Comparison of ENCODE assay signal across 8 cellular contexts in the genomic region with DNA sequence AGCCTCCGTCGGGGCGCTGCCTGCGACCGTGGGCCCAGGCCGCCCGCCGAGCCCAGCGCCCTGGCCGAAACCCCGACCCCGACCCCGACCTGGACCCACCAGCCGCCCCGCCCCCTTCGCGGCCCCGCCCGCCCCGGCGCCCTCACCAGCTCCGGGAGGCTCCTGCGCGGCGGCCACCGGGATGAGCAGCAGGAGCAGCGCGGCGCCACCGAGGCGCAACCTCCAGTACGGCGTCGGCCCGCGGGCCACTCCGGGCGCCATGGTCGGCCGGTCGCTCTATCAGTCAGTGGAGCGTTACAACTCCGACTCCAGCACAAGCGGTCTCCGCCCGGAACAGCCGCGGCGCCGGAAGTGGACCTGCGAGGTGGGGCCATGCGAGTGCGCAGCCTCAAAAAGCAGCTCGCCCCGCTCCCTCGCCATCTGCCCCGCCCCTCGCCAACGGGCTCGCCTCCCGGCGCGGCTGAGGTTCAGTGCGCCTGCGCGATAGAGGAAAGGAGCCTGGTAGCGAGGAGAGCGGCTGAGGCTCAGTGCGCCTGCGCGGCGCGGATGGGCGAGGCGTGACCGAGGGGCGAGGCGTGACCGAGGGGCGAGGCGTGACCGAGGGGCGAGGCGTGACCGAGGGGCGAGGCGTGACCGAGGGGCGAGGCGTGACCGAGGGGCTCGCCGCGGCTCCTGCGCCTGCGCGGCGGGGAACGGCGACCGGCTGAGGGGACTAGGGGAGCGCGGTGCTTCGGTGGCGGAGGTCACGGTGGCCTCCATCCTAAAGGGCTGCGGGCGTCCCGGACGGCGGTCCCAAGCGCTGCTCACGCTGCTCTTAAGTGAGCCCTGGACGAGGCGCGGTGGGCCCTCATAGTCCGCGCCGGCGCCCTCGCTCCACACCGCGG. TPM values are rescaled to one million over a fixed set of nuclear protein-coding genes. Genes with fewer than 3 reads are reported as not detected.
DNase-seq lines count a peak whose midpoint lies in the region; ATAC-seq, FAIRE-seq and TF ChIP-seq lines count a peak whose summit lies in the region.

A gene with protein sequence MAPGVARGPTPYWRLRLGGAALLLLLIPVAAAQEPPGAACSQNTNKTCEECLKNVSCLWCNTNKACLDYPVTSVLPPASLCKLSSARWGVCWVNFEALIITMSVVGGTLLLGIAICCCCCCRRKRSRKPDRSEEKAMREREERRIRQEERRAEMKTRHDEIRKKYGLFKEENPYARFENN (minus strand): TSS at position 335 of the 884 bp plus-strand sequence. CDS start 74 bp downstream, at position 261.

- H3K4me3 ChIP-seq in ascending aorta (peak within 1 kb of the TSS; percentile 88 to 99), right cardiac atrium (ENCODE audit: low read length) (peak within 1 kb of the TSS; percentile 59)

- peak within 1 kb of the TSS; percentile 94 for H3K27ac Mint-ChIP-seq in T-helper 2 cell treated with Interferon-gamma antibody and Interleukin-4, amounts not matched to agents 5 μg/mL and 100 μg/mL, for 36 hours

- peaks cover 5% of the 10 kb centered on the region for H3K27me3 Mint-ChIP-seq in T-helper 2 cell treated with Interferon-gamma antibody and Interleukin-4, amounts not matched to agents 5 μg/mL and 100 μg/mL, for 36 hours (ENCODE audit: low read depth)

- H3K36me3 Mint-ChIP-seq in T-helper 2 cell treated with Interferon-gamma antibody and Interleukin-4, amounts not matched to agents 5 μg/mL and 100 μg/mL, for 36 hours (ENCODE audit: low read depth), result peaks cover 10% of the 10 kb centered on the region

- no peaks in the 10 kb centered on the region for H3K9me3 Mint-ChIP-seq in T-helper 2 cell treated with Interferon-gamma antibody and Interleukin-4, amounts not matched to agents 5 μg/mL and 100 μg/mL, for 36 hours

- intact Hi-C loops in ascending aorta (cut with DNase I), result loop anchor here (1.0 to 10.0 kb wide), 9 partner anchors 56 to 1451 kb away; a partner anchor contains a TSS
- intact Hi-C loops in right cardiac atrium (cut with DNase I), result loop anchor here (5.0 to 10.0 kb wide), 3 partner anchors 56 to 71 kb away; a partner anchor contains a TSS

- no peaks in the 10 kb centered on the region for H3K27me3 ChIP-seq in ascending aorta
- H3K27me3 ChIP-seq in right cardiac atrium (ENCODE audit: control insufficient read depth, insufficient read depth), result no peaks in the 10 kb centered on the region

- under 1% methylated on average over 123 of the region's 123 CpGs for WGBS in right cardiac atrium

- peak; percentile 91 for FAIRE-seq in GM18507 (lab: Jason Lieb, UNC)
- no peak for FAIRE-seq in urothelium cell line (lab: Jason Lieb, UNC)

- H3K27ac ChIP-seq in ascending aorta, result peak within 1 kb of the TSS; percentile 95 to 98
- peak within 1 kb of the TSS; percentile 78 for H3K27ac ChIP-seq in right cardiac atrium (ENCODE audit: low read length)

- peak within 1 kb of the TSS; percentile 95 for H3K4me3 Mint-ChIP-seq in T-helper 2 cell treated with Interferon-gamma antibody and Interleukin-4, amounts not matched to agents 5 μg/mL and 100 μg/mL, for 36 hours

- TF ChIP-seq CTCF in ascending aorta (IDR thresholded peaks at IDR 0.05), result no peak

- H3K4me1 ChIP-seq in ascending aorta (peaks cover 18 to 36% of the 10 kb centered on the region in 2 donors), right cardiac atrium (ENCODE audit: control insufficient read depth, insufficient read depth, low read length) (peaks cover 8% of the 10 kb centered on the region)

- H3K9me3 ChIP-seq in ascending aorta, result no peaks in the 10 kb centered on the region
- no peaks in the 10 kb centered on the region for H3K9me3 ChIP-seq in right cardiac atrium (ENCODE audit: control insufficient read depth, low read length)

- ATAC-seq in HG02973 (IDR thresholded peaks at IDR 0.05; ENCODE audit: unreplicated experiment) (peak; percentile 54), right cardiac atrium (peak; percentile 82 to 88)

- DNase-seq in GM18507 (ENCODE audit: extremely low spot score, insufficient read length, low read depth), result peak; percentile 99
- DNase-seq in NCI-H2029 (lab: John Stamatoyannopoulos, UW), result peak; percentile 98
- DNase-seq in T-helper 2 cell treated with Interferon-gamma antibody and Interleukin-4, amounts not matched to agents 5 μg/mL and 100 μg/mL, for 36 hours (ENCODE audit: low spot score), result peak; percentile 100
- DNase-seq in ascending aorta (ENCODE audit: low spot score in 2 of 2), result peak; percentile 96 to 100
- peak; percentile 99 to 100 (median 100) for DNase-seq in right cardiac atrium
- DNase-seq in pulmonary artery endothelial cell (ENCODE audit: low read depth, low spot score), result peak; percentile 77
- peak; percentile 99 for DNase-seq in urothelium cell line (ENCODE audit: low spot score)

- H3K36me3 ChIP-seq in ascending aorta, result no peaks in the 10 kb centered on the region

- H3K4me1 Mint-ChIP-seq in T-helper 2 cell treated with Interferon-gamma antibody and Interleukin-4, amounts not matched to agents 5 μg/mL and 100 μg/mL, for 36 hours (ENCODE audit: low read depth), result peaks cover 52% of the 10 kb centered on the region

RNA-seq across cellular contexts. Expression of the gene that starts here (rescaled TPM):
- total RNA-seq in ascending aorta (468 TPM), right cardiac atrium (100 to 1,000 TPM; 192 to 206 (median 197) TPM), pulmonary artery endothelial cell (324 and 432 TPM in 2 replicates)
- polyA plus RNA-seq in right cardiac atrium, result 172 TPM

Comparison
In these comparisons a context has a peak if more than half of its experiments do, and no peak if none do; other contexts are left out.
1. Peak in every context shown above with its lines: DNase-seq, ATAC-seq, H3K4me3 ChIP-seq and H3K27ac ChIP-seq.